ENCODE assay signal across 19 cellular contexts in genomic region chr1:222225171-222225570, GRCh38.
"Had no signal": no experiment of that assay in that cellular context is flagged by ENCODE, and none has a peak within 500 bp of the region (broad histone marks: within the 10 kb centered on the region; RNA-seq: fewer than 3 reads in every experiment).

No MANE protein-coding gene starts in this region.

- H3K4me3 ChIP-seq: cardiac muscle cell, heart left ventricle, right lobe of liver, skin epidermis, transverse colon had no signal

- H3K36me3 ChIP-seq: cardiac muscle cell, heart left ventricle, right lobe of liver, transverse colon had no signal

- H3K27me3 ChIP-seq: cardiac muscle cell, right lobe of liver, transverse colon had no signal

- DNase-seq: activated CD4-positive, alpha-beta T cell treated with anti-CD3 and anti-CD28 coated beads for 4 hours; activated CD4-positive, alpha-beta T cell treated with anti-CD3 and anti-CD28 coated beads, Interleukin-2, amount 50 U/mL, for 48 hours; activated CD4-positive, CD25-positive, alpha-beta regulatory T cell; activated CD8-positive, alpha-beta memory T cell treated with anti-CD3 and anti-CD28 coated beads, Interleukin-2, amount 50 U/mL, for 48 hours; activated naive CD4-positive, alpha-beta T cell treated with Interleukin-2 at 50 U/mL for 16 hours; activated naive CD8-positive, alpha-beta T cell treated with anti-CD3 and anti-CD28 coated beads for 36 hours; activated T-cell treated with anti-CD3 and anti-CD28 coated beads, Interleukin-2, amount 50 U/mL, for 4 hours; amygdala; dermis blood vessel endothelial cell; effector memory CD4-positive, alpha-beta T cell; heart left ventricle; left cardiac atrium; right lobe of liver; stimulated activated CD8-positive, alpha-beta memory T cell treated with anti-CD3 and anti-CD28 coated beads, Interleukin-4, amount 100 ng/mL, for 48 hours; stimulated activated naive B cell treated with anti-CD40 and anti-IgM and Interleukin-4, amounts not matched to agents 10 μg/mL and 1 μg/mL and 100 μg/mL, for 72 hours; T-helper 17 cell; transverse colon had no signal

- H3K4me1 ChIP-seq: heart left ventricle, right lobe of liver, transverse colon had no signal

- H3K9me3 ChIP-seq: right lobe of liver, transverse colon had no signal

- H3K27ac ChIP-seq: cardiac muscle cell, heart left ventricle, right lobe of liver, skin epidermis, transverse colon had no signal
